1 cellular context compared by ENCODE assay signal in the genomic region with DNA sequence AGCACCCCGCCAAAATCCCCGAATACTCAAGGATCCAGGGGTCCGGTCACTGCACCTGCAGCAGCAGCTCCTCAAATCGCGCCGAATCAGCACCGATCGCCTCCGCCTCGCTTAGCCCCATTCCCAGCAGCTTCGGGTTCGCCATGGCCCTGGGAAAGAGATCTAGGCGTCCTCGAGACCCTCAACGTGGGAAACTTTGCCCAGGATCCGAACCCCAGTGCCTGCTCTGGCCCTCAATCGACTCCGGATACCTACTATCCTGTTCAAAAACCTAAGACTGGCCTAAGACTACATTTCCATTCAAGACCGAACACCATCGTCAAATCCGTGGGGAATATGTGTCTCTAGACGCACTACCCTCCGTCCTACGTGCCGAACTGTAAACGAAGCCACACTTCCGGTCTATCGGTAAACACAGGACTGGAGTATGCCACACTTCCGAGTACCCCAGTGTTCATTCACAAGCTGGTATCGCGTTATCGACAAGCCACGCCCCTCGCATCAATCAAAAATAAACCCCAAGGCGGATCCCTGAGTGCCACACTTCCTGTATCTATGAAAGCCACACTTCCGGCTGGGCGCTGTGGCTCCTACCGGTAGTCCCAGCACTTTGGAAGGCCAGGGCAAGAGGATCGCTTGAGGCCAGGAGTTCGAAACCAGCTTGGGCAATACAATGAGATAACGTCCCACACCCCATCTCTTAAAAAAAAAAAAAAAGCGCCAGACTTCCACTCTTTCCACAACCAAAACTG.
TF ChIP-seq lines count a peak whose summit lies in the region.

Gene PIH1D1, minus strand, starts transcription at position 385 of the 752 bp plus-strand sequence. Its CDS starts 240 bp downstream, at position 145.

TF ChIP-seq in K562, 482 proteins besides CTCF, POLR2A, EP300 and RAD21 (continued from another document and continues in another):
- TF ChIP-seq SFPQ (IDR thresholded peaks at IDR 0.05; ENCODE audit: low read depth, low read length) (no peak), PHB (CRISPR knock-in tag; IDR thresholded peaks at IDR 0.05) (no peak), SIN3B (IDR thresholded peaks at IDR 0.05; ENCODE audit: low read depth) (0 out of 2 replicates have a peak, but pooled peaks have one; percentile 38), ZC3H4 (CRISPR knock-in tag; IDR thresholded peaks at IDR 0.05; ENCODE audit: borderline replicate concordance) (no peak), MBD1 (CRISPR knock-in tag; IDR thresholded peaks at IDR 0.05) (no peak), ARID2 (IDR thresholded peaks at IDR 0.05) (no peak), ZNF76 (CRISPR knock-in tag; IDR thresholded peaks at IDR 0.05; ENCODE audit: borderline replicate concordance) (no peak), PTBP1 (IDR thresholded peaks at IDR 0.05; ENCODE audit: low read depth, low read length) (no peak), MCM5 (IDR thresholded peaks at IDR 0.05; ENCODE audit: low read depth) (no peak), HMG20A (CRISPR knock-in tag; conservative IDR thresholded peaks at IDR 0.05) (no peak), ETS1 (conservative IDR thresholded peaks at IDR 0.05; ENCODE audit: control insufficient read depth, low read depth, low read length) (no peak), CCAR2 (IDR thresholded peaks at IDR 0.05; ENCODE audit: low read depth, low read length) (no peak), MED1 (CRISPR knock-in tag; IDR thresholded peaks at IDR 0.05; ENCODE audit: borderline replicate concordance) (no peak), ZNF395 (CRISPR knock-in tag; IDR thresholded peaks at IDR 0.05) (no peak), ZBTB1 (CRISPR knock-in tag; IDR thresholded peaks at IDR 0.05; ENCODE audit: borderline replicate concordance, low read depth) (no peak), MCM3 (IDR thresholded peaks at IDR 0.05) (no peak), ZNF644 (tag; IDR thresholded peaks at IDR 0.05; ENCODE audit: low read depth) (no peak), ZNF311 (CRISPR knock-in tag; IDR thresholded peaks at IDR 0.05) (no peak), SP2 (IDR thresholded peaks at IDR 0.05; ENCODE audit: extremely low read depth, low read depth, low read length, poor library complexity, severe bottlenecking) (no peak), FOSL1 (tag; conservative IDR thresholded peaks at IDR 0.05) (no peak), KLF6 (CRISPR knock-in tag; IDR thresholded peaks at IDR 0.05; ENCODE audit: borderline replicate concordance) (no peak), EZH2 (IDR thresholded peaks at IDR 0.05; ENCODE audit: borderline replicate concordance, low read depth, low read length) (no peak), CREM (IDR thresholded peaks at IDR 0.05; ENCODE audit: low read depth) (peak; percentile 73; the same call in 1 of the 2 replicates), PRMT5 (CRISPR knock-in tag; IDR thresholded peaks at IDR 0.05) (no peak), NCOA6 (IDR thresholded peaks at IDR 0.05) (no peak), SIRT6 (IDR thresholded peaks at IDR 0.05; ENCODE audit: low read depth, low read length) (no peak), SIX5 (IDR thresholded peaks at IDR 0.05; ENCODE audit: borderline replicate concordance in 1 of 2, insufficient read depth in 1 of 2, low read depth in 1 of 2, low read length in 2 of 2) (peak; percentile 46; a peak in 3 of 4 replicates), TEAD1 (CRISPR knock-in tag; IDR thresholded peaks at IDR 0.05) (no peak; a peak in 1 of 4 replicates), ZSCAN29 (IDR thresholded peaks at IDR 0.05) (no peak)
- TF ChIP-seq, protein P1, sequence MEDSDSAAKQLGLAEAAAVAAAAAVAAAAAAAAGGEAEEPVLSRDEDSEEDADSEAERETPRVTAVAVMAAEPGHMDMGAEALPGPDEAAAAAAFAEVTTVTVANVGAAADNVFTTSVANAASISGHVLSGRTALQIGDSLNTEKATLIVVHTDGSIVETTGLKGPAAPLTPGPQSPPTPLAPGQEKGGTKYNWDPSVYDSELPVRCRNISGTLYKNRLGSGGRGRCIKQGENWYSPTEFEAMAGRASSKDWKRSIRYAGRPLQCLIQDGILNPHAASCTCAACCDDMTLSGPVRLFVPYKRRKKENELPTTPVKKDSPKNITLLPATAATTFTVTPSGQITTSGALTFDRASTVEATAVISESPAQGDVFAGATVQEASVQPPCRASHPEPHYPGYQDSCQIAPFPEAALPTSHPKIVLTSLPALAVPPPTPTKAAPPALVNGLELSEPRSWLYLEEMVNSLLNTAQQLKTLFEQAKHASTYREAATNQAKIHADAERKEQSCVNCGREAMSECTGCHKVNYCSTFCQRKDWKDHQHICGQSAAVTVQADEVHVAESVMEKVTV (CRISPR knock-in tag; IDR thresholded peaks at IDR 0.05) = no peak
- TF ChIP-seq, protein P2, sequence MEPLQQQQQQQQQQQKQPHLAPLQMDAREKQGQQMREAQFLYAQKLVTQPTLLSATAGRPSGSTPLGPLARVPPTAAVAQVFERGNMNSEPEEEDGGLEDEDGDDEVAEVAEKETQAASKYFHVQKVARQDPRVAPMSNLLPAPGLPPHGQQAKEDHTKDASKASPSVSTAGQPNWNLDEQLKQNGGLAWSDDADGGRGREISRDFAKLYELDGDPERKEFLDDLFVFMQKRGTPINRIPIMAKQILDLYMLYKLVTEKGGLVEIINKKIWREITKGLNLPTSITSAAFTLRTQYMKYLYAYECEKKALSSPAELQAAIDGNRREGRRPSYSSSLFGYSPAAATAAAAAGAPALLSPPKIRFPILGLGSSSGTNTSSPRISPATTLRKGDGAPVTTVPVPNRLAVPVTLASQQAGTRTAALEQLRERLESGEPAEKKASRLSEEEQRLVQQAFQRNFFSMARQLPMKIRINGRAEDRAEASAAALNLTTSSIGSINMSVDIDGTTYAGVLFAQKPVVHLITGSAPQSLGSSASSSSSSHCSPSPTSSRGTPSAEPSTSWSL (CRISPR knock-in tag; IDR thresholded peaks at IDR 0.05; ENCODE audit: borderline replicate concordance) = no peak
- TF ChIP-seq, protein P3, sequence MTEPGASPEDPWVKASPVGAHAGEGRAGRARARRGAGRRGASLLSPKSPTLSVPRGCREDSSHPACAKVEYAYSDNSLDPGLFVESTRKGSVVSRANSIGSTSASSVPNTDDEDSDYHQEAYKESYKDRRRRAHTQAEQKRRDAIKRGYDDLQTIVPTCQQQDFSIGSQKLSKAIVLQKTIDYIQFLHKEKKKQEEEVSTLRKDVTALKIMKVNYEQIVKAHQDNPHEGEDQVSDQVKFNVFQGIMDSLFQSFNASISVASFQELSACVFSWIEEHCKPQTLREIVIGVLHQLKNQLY (CRISPR knock-in tag; conservative IDR thresholded peaks at IDR 0.05) = no peak
- TF ChIP-seq, protein P4, sequence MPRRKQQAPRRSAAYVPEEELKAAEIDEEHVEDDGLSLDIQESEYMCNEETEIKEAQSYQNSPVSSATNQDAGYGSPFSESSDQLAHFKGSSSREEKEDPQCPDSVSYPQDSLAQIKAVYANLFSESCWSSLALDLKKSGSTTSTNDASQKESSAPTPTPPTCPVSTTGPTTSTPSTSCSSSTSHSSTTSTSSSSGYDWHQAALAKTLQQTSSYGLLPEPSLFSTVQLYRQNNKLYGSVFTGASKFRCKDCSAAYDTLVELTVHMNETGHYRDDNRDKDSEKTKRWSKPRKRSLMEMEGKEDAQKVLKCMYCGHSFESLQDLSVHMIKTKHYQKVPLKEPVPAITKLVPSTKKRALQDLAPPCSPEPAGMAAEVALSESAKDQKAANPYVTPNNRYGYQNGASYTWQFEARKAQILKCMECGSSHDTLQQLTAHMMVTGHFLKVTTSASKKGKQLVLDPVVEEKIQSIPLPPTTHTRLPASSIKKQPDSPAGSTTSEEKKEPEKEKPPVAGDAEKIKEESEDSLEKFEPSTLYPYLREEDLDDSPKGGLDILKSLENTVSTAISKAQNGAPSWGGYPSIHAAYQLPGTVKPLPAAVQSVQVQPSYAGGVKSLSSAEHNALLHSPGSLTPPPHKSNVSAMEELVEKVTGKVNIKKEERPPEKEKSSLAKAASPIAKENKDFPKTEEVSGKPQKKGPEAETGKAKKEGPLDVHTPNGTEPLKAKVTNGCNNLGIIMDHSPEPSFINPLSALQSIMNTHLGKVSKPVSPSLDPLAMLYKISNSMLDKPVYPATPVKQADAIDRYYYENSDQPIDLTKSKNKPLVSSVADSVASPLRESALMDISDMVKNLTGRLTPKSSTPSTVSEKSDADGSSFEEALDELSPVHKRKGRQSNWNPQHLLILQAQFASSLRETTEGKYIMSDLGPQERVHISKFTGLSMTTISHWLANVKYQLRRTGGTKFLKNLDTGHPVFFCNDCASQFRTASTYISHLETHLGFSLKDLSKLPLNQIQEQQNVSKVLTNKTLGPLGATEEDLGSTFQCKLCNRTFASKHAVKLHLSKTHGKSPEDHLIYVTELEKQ (CRISPR knock-in tag; IDR thresholded peaks at IDR 0.05) = no peak
